15 cellular contexts compared by ENCODE assay signal in the genomic region with DNA sequence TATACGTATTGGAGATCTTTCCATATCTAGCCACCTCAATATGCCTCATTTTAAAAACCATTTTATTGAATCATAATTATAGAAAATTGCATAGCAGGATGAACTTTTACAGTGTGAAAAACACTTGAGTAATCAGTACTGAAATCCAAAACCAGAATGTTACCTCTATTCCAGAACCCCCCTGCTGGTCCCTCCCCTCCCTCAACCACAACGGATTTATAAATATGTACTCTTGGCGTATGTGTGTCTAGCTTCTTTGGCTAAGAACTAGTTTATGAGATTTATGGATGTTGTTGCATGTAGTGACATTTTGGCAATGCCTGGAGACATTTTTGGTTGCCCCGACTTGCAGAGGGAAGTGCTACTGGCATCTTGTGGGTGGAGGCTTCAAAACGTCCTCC. TPM values are rescaled to one million over a fixed set of nuclear protein-coding genes. Genes with fewer than 3 reads are reported as not detected.
DNase-seq lines count a peak whose midpoint lies in the region; ATAC-seq and TF ChIP-seq lines count a peak whose summit lies in the region.
"Had no signal": no experiment of that assay in that cellular context is flagged by ENCODE, and none has a peak within 500 bp of the region (broad histone marks: within the 10 kb centered on the region; RNA-seq: fewer than 3 reads in every experiment).

No MANE protein-coding gene starts in this region.

- H3K4me2 ChIP-seq in mammary epithelial cell (ENCODE audit: insufficient read depth, low read depth, low read length) (no peak overlapping the region), hepatocyte (peak overlapping the region; percentile 42)

- peak overlapping the region; percentile 47 for H3K27ac Mint-ChIP-seq in MCF 10A (ENCODE audit: low read depth, unreplicated experiment)
- H3K27ac Mint-ChIP-seq: activated CD4-positive, alpha-beta memory T cell treated with anti-CD3 and anti-CD28 coated beads, Interleukin-2, amount 10 ng/mL, durations not matched to agents 7 days and 5 days; B cell had no signal

- no peaks in the 10 kb centered on the region for H3K9me3 Mint-ChIP-seq in MCF 10A (ENCODE audit: unreplicated experiment)
- H3K9me3 Mint-ChIP-seq: activated CD4-positive, alpha-beta memory T cell treated with anti-CD3 and anti-CD28 coated beads, Interleukin-2, amount 10 ng/mL, durations not matched to agents 7 days and 5 days had no signal

- H3K9ac ChIP-seq in mammary epithelial cell (ENCODE audit: insufficient read depth, low read length), result no peak overlapping the region

- CTCF ChIA-PET in MCF 10A (lab: Yijun Ruan, JAX) (interaction anchor here (0.6 to 3.1 kb wide), 9 partner anchors 13 to 357 kb away, joined by 3 to 20 read pairs (median 6); no protein-coding TSS in a partner anchor), mammary epithelial cell (lab: Charles Lee; ENCODE audit: low non-redundant PET) (interaction anchor here (0.5 kb wide), 1 partner anchor 237 kb away, joined by 4 read pairs; no protein-coding TSS in a partner anchor)

- no peaks in the 10 kb centered on the region for H3K27me3 Mint-ChIP-seq in MCF 10A (ENCODE audit: insufficient read depth, unreplicated experiment)

- H3K4me1 ChIP-seq in mammary epithelial cell (ENCODE audit: insufficient read depth, low read length) (peaks cover 39% of the 10 kb centered on the region), SJSA1 (replicated peaks) (peaks cover 68% of the 10 kb centered on the region), hepatocyte (ENCODE audit: insufficient read depth) (peaks cover 38% of the 10 kb centered on the region), uterus (no peaks in the 10 kb centered on the region)

- H4K20me1 ChIP-seq in mammary epithelial cell (ENCODE audit: insufficient read depth, low read length) (no peaks in the 10 kb centered on the region), hepatocyte (ENCODE audit: insufficient read depth, poor library complexity, severe bottlenecking) (no peaks in the 10 kb centered on the region)

- peak; percentile 83 for DNase-seq in MCF 10A (ENCODE audit: unreplicated experiment)
- DNase-seq in mammary epithelial cell, result no peak
- DNase-seq in SJSA1 (ENCODE audit: low read depth in 1 of 2, low spot score in 2 of 2), result no peak
- no peak for DNase-seq in hepatocyte (ENCODE audit: low spot score)
- DNase-seq in uterus, result no peak
- no peak for DNase-seq in OCI-M2 (lab: John Stamatoyannopoulos, UW; ENCODE audit: unreplicated experiment)
- DNase-seq: activated CD4-positive, alpha-beta memory T cell treated with anti-CD3 and anti-CD28 coated beads, Interleukin-2, amount 10 ng/mL, durations not matched to agents 7 days and 5 days; activated gamma-delta T cell; Karpas-422; stimulated activated CD4-positive, alpha-beta T cell treated with anti-CD3 and anti-CD28 coated beads, Interleukin-12 subunit alpha, Interleukin-12 subunit beta, amount 100 ng/mL, for 4 hours; T-helper 1 cell had no signal

- H3K4me1 Mint-ChIP-seq in MCF 10A (ENCODE audit: insufficient read depth, unreplicated experiment), result peaks cover 53% of the 10 kb centered on the region
- H3K4me1 Mint-ChIP-seq: activated CD4-positive, alpha-beta memory T cell treated with anti-CD3 and anti-CD28 coated beads, Interleukin-2, amount 10 ng/mL, durations not matched to agents 7 days and 5 days had no signal

- ATAC-seq in HG03196 (IDR thresholded peaks at IDR 0.05; ENCODE audit: unreplicated experiment) (no peak), HG03097 (IDR thresholded peaks at IDR 0.05; ENCODE audit: low FRiP score, unreplicated experiment) (no peak)

- dilution Hi-C loops in mammary epithelial cell (cut with HindIII; ENCODE audit: low sequenced_read_pairs), result loop anchor here (25.0 kb wide), 1 partner anchor 375 kb away; the partner anchor contains the start of genes CCP110 and GDE1

- H3K36me3 Mint-ChIP-seq in MCF 10A (ENCODE audit: insufficient read depth, unreplicated experiment), result no peaks in the 10 kb centered on the region

- no peaks in the 10 kb centered on the region for H3K79me2 ChIP-seq in mammary epithelial cell (ENCODE audit: insufficient read depth, low read length)
- no peaks in the 10 kb centered on the region for H3K79me2 ChIP-seq in hepatocyte

- intact Hi-C loops in MCF 10A (cut with micrococcal nuclease) (no loop called here), mammary epithelial cell (cut with micrococcal nuclease) (no loop called here), uterus (cut with DNase I; ENCODE audit: low total_unique reads) (no loop called here)

- H3K9me2 ChIP-seq in hepatocyte (replicated peaks; ENCODE audit: insufficient read depth), result no peaks in the 10 kb centered on the region

- H3K27ac ChIP-seq in mammary epithelial cell (ENCODE audit: insufficient read depth, low read depth, low read length), result no peak overlapping the region
- peak overlapping the region; percentile 48 for H3K27ac ChIP-seq in SJSA1
- H3K27ac ChIP-seq in hepatocyte, result peak overlapping the region; percentile 87
- peak overlapping the region; percentile 22 to 73 for H3K27ac ChIP-seq in uterus
- H3K27ac ChIP-seq: neutrophil had no signal

- 2% methylated on average over 4 of the region's 5 CpGs for WGBS in mammary epithelial cell (ENCODE audit: low coverage, missing lambda C conversion rate)
- WGBS in hepatocyte (ENCODE audit: low lambda C conversion rate, missing lambda C conversion rate), result 46% methylated on average over 5 of the region's 5 CpGs

- in situ Hi-C loops in mammary epithelial cell (cut with MboI; ENCODE audit: low sequenced_read_pairs in 2 of 2), result no loop called here

- H3K4me3 ChIP-seq in mammary epithelial cell (replicated peaks in 1 of 3; ENCODE audit: insufficient read depth in 1 of 3, low read depth in 2 of 3, low read length in 3 of 3) (no peak overlapping the region), SJSA1 (no peak overlapping the region), hepatocyte (no peak overlapping the region), uterus (no peak overlapping the region)

- H3K4me3 Mint-ChIP-seq in MCF 10A (ENCODE audit: unreplicated experiment), result no peak overlapping the region
- H3K4me3 Mint-ChIP-seq: activated CD4-positive, alpha-beta memory T cell treated with anti-CD3 and anti-CD28 coated beads, Interleukin-2, amount 10 ng/mL, durations not matched to agents 7 days and 5 days; B cell had no signal

- H3K36me3 ChIP-seq in mammary epithelial cell (ENCODE audit: insufficient read depth, low read length), result no peaks in the 10 kb centered on the region
- no peaks in the 10 kb centered on the region for H3K36me3 ChIP-seq in SJSA1
- H3K36me3 ChIP-seq in hepatocyte (replicated peaks; ENCODE audit: insufficient read depth, low read depth), result no peaks in the 10 kb centered on the region
- no peaks in the 10 kb centered on the region for H3K36me3 ChIP-seq in uterus
- H3K36me3 ChIP-seq: neutrophil had no signal

- H3K9me3 ChIP-seq in mammary epithelial cell (replicated peaks; ENCODE audit: insufficient read depth, low read length), result no peaks in the 10 kb centered on the region
- no peaks in the 10 kb centered on the region for H3K9me3 ChIP-seq in SJSA1 (replicated peaks)
- no peaks in the 10 kb centered on the region for H3K9me3 ChIP-seq in hepatocyte (ENCODE audit: low read depth)
- no peaks in the 10 kb centered on the region for H3K9me3 ChIP-seq in uterus
- H3K9me3 ChIP-seq: neutrophil had no signal

- BruUV-seq in MCF 10A (replicated peaks; lab: Mats Ljungman, UMichigan), result no TSS peak
- no TSS peak for BruUV-seq in mammary epithelial cell (replicated peaks; lab: Mats Ljungman, UMichigan)

- TF ChIP-seq CTCF in MCF 10A (IDR thresholded peaks at IDR 0.05; ENCODE audit: unreplicated experiment) (no peak), mammary epithelial cell (conservative IDR thresholded peaks at IDR 0.05 in 1 of 2, IDR thresholded peaks at IDR 0.05 in 1 of 2; ENCODE audit: extremely low read depth in 1 of 2, insufficient read depth in 1 of 2, low read depth in 1 of 2, low read length in 2 of 2) (no peak), hepatocyte (IDR thresholded peaks at IDR 0.05; ENCODE audit: poor library complexity) (no peak), uterus (IDR thresholded peaks at IDR 0.05) (no peak)

- H2AFZ ChIP-seq in mammary epithelial cell (ENCODE audit: low read depth, low read length), result no peak overlapping the region
- no peak overlapping the region for H2AFZ ChIP-seq in hepatocyte

- POLR2A ChIA-PET in MCF 10A (lab: Yijun Ruan, JAX), result interaction anchor here (0.7 to 11.6 kb wide), 9 partner anchors 7 to 347 kb away, joined by 3 to 298 read pairs (median 5); partner anchors contain the start of genes ITPRIPL2 and RPS15A

- no peak for TF ChIP-seq POLR2A in uterus (IDR thresholded peaks at IDR 0.05)

- H3K27me3 ChIP-seq in mammary epithelial cell (ENCODE audit: insufficient read depth, low read length), result no peaks in the 10 kb centered on the region
- H3K27me3 ChIP-seq in SJSA1 (replicated peaks), result no peaks in the 10 kb centered on the region
- H3K27me3 ChIP-seq in hepatocyte, result no peaks in the 10 kb centered on the region
- H3K27me3 ChIP-seq in uterus, result no peaks in the 10 kb centered on the region
- H3K27me3 ChIP-seq: neutrophil had no signal

RNA-seq across cellular contexts. Expression of gene ITPRIPL2, which starts 23.4 kb away (rescaled TPM):
- total RNA-seq in MCF 10A (2022) (49.3 and 53.7 TPM in 2 replicates), mammary epithelial cell (10 to 100 TPM; 44.0 to 53.3 TPM), hepatocyte (16.3 and 20.1 TPM in 2 replicates), uterus (10 to 100 TPM; 17.9 to 74.1 (median 43.7) TPM)
- polyA plus RNA-seq in mammary epithelial cell (12.9 TPM), hepatocyte (8.6 and 10.3 TPM in 2 replicates)
- 27.9 TPM for polyA minus RNA-seq in mammary epithelial cell
- 30.5 and 34.0 TPM in 2 replicates for total RNA-seq in SJSA1 (2014; rRNA removed; shearing (Covaris generic))

RNA-seq across cellular contexts. Expression of gene SYT17, which starts 30.8 kb away (rescaled TPM):
- total RNA-seq in MCF 10A (2022), result not detected in 2 replicates
- under 1 TPM; 0.17 to 0.24 TPM for total RNA-seq in mammary epithelial cell
- polyA plus RNA-seq in mammary epithelial cell, result 0.12 TPM
- not detected for polyA minus RNA-seq in mammary epithelial cell
- total RNA-seq in SJSA1 (2014; rRNA removed; shearing (Covaris generic)), result 0.29 and 0.88 TPM in 2 replicates
- 4.3 and 6.7 TPM in 2 replicates for total RNA-seq in hepatocyte
- 6.9 and 7.3 TPM in 2 replicates for polyA plus RNA-seq in hepatocyte
- 1 to 10 TPM in 3 of 4 donors, under 1 TPM in 1; 0.29 to 4.4 (median 2.2) TPM for total RNA-seq in uterus
- total RNA-seq: activated CD4-positive, alpha-beta memory T cell treated with anti-CD3 and anti-CD28 coated beads, Interleukin-2, amount 10 ng/mL, durations not matched to agents 7 days and 5 days had no signal
